9 cellular contexts compared by ENCODE assay signal in genomic region chr3:184523825-184524615, GRCh38. TPM values are rescaled to one million over a fixed set of nuclear protein-coding genes. Genes with fewer than 3 reads are reported as not detected.
DNase-seq lines count a peak whose midpoint lies in the region; ATAC-seq and TF ChIP-seq lines count a peak whose summit lies in the region.
"Had no signal": no experiment of that assay in that cellular context is flagged by ENCODE, and none has a peak within 500 bp of the region (broad histone marks: within the 10 kb centered on the region; RNA-seq: fewer than 3 reads in every experiment).

No MANE protein-coding gene starts in this region.

- no peaks in the 10 kb centered on the region for H3K36me3 Mint-ChIP-seq in MCF 10A (ENCODE audit: insufficient read depth, unreplicated experiment)

- peak; percentile 69 for DNase-seq in MCF 10A (ENCODE audit: unreplicated experiment)
- DNase-seq in breast epithelium (ENCODE audit: low spot score in 2 of 2): no peak
- no peak for DNase-seq in RWPE2 (ENCODE audit: low spot score)
- DNase-seq in fibroblast of lung (ENCODE audit: low read depth in 2 of 2): peak; percentile 73 to 77
- DNase-seq in thoracic aorta (ENCODE audit: low spot score): no peak
- DNase-seq in NCI-H128 (lab: John Stamatoyannopoulos, UW; ENCODE audit: unreplicated experiment): no peak
- DNase-seq in DMS79 (lab: John Stamatoyannopoulos, UW): no peak

- no TSS peak for BruUV-seq in MCF 10A (replicated peaks; lab: Mats Ljungman, UMichigan)

- H3K9me3 Mint-ChIP-seq in MCF 10A (ENCODE audit: unreplicated experiment): no peaks in the 10 kb centered on the region

- H3K27me3 Mint-ChIP-seq in MCF 10A (ENCODE audit: insufficient read depth, unreplicated experiment): peaks cover 13% of the 10 kb centered on the region

- H3K4me2 ChIP-seq in fibroblast of lung (ENCODE audit: extremely low read depth, insufficient read depth, low read length): peak overlapping the region; percentile 8

- no peak overlapping the region for H3K27ac Mint-ChIP-seq in MCF 10A (ENCODE audit: low read depth, unreplicated experiment)

- H3K27ac ChIP-seq in breast epithelium: no peak overlapping the region
- H3K27ac ChIP-seq in RWPE2 (ENCODE audit: poor library complexity, severe bottlenecking): no peak overlapping the region
- H3K27ac ChIP-seq in fibroblast of lung (ENCODE audit: insufficient read depth, low read length): no peak overlapping the region
- H3K27ac ChIP-seq in thoracic aorta: no peak overlapping the region
- H3K27ac ChIP-seq: parathyroid adenoma had no signal

- intact Hi-C loops in MCF 10A (cut with micrococcal nuclease) (no loop called here), breast epithelium (cut with DNase I; ENCODE audit: low total_unique reads) (no loop called here)

- H3K4me1 ChIP-seq in breast epithelium (no peaks in the 10 kb centered on the region), RWPE2 (ENCODE audit: insufficient read depth, poor library complexity, severe bottlenecking) (peaks cover 14% of the 10 kb centered on the region), fibroblast of lung (ENCODE audit: control insufficient read depth, extremely low read depth, insufficient read depth, low read length) (peaks cover 3% of the 10 kb centered on the region), thoracic aorta (ENCODE audit: control insufficient read depth in 1 of 2, low read depth in 2 of 2) (peaks cover 3 to 15% of the 10 kb centered on the region in 2 donors)
- H3K4me1 ChIP-seq: parathyroid adenoma had no signal

- TF ChIP-seq POLR2A in breast epithelium (IDR thresholded peaks at IDR 0.05): no peak

- no peaks in the 10 kb centered on the region for H4K20me1 ChIP-seq in fibroblast of lung (ENCODE audit: control insufficient read depth, extremely low read depth, insufficient read depth, low read length)

- H3K36me3 ChIP-seq in breast epithelium (no peaks in the 10 kb centered on the region), RWPE2 (ENCODE audit: low read depth) (no peaks in the 10 kb centered on the region), fibroblast of lung (ENCODE audit: control insufficient read depth, insufficient read depth, low read length) (no peaks in the 10 kb centered on the region), thoracic aorta (no peaks in the 10 kb centered on the region)

- H3K4me3 Mint-ChIP-seq in MCF 10A (ENCODE audit: unreplicated experiment): no peak overlapping the region

- no peaks in the 10 kb centered on the region for H3K79me2 ChIP-seq in fibroblast of lung (ENCODE audit: control insufficient read depth, insufficient read depth, low read length)
- H3K79me2 ChIP-seq: parathyroid adenoma had no signal

- TF ChIP-seq CTCF in MCF 10A (IDR thresholded peaks at IDR 0.05; ENCODE audit: unreplicated experiment) (no peak), breast epithelium (IDR thresholded peaks at IDR 0.05) (no peak), RWPE2 (IDR thresholded peaks at IDR 0.05; ENCODE audit: poor library complexity, severe bottlenecking) (no peak), fibroblast of lung (conservative IDR thresholded peaks at IDR 0.05 in 1 of 2, IDR thresholded peaks at IDR 0.05 in 1 of 2; ENCODE audit: low read depth in 1 of 2, low read length in 2 of 2) (no peak), thoracic aorta (IDR thresholded peaks at IDR 0.05) (no peak)

- POLR2A ChIA-PET in MCF 10A (lab: Yijun Ruan, JAX): interaction anchor here (1.0 kb wide), 1 partner anchor 54 kb away, joined by 3 read pairs; no protein-coding TSS in a partner anchor

- H3K27me3 ChIP-seq in breast epithelium (peaks cover 0 to 20% of the 10 kb centered on the region in 2 donors), RWPE2 (ENCODE audit: insufficient read depth, poor library complexity, severe bottlenecking) (no peaks in the 10 kb centered on the region), fibroblast of lung (ENCODE audit: control insufficient read depth, insufficient read depth, low read length) (peaks cover 16% of the 10 kb centered on the region), thoracic aorta (replicated peaks; ENCODE audit: insufficient read depth) (peaks cover 20% of the 10 kb centered on the region)

- no peak overlapping the region for H2AFZ ChIP-seq in fibroblast of lung (ENCODE audit: low read length)
- H2AFZ ChIP-seq: parathyroid adenoma had no signal

- H3K4me3 ChIP-seq in breast epithelium (no peak overlapping the region), RWPE2 (ENCODE audit: severe bottlenecking) (no peak overlapping the region), fibroblast of lung (replicated peaks in 1 of 4; ENCODE audit: control extremely low read depth in 1 of 4, insufficient read depth in 1 of 4, low read depth in 3 of 4, low read length in 4 of 4) (no peak overlapping the region), thoracic aorta (no peak overlapping the region)

- ATAC-seq in RWPE2 (ENCODE audit: low read depth): peak; percentile 73
- ATAC-seq in thoracic aorta (ENCODE audit: insufficient number of reproducible peaks, low FRiP score, low read depth): peak; percentile 84
- no peak for ATAC-seq in HG02571 (IDR thresholded peaks at IDR 0.05; ENCODE audit: unreplicated experiment)

- no peak overlapping the region for H3K9ac ChIP-seq in fibroblast of lung (ENCODE audit: insufficient read depth, low read length)
- H3K9ac ChIP-seq: parathyroid adenoma had no signal

- H3K9me3 ChIP-seq in breast epithelium (no peaks in the 10 kb centered on the region), RWPE2 (ENCODE audit: severe bottlenecking) (no peaks in the 10 kb centered on the region), fibroblast of lung (ENCODE audit: control insufficient read depth, insufficient read depth, low read depth, low read length) (no peaks in the 10 kb centered on the region), thoracic aorta (no peaks in the 10 kb centered on the region)

- peaks cover 14% of the 10 kb centered on the region for H3K4me1 Mint-ChIP-seq in MCF 10A (ENCODE audit: insufficient read depth, unreplicated experiment)

- CTCF ChIA-PET in MCF 10A (lab: Yijun Ruan, JAX): interaction anchor here (0.5 to 2.2 kb wide), 3 partner anchors 10 to 841 kb away, joined by 3 to 12 read pairs (median 3); no protein-coding TSS in a partner anchor

RNA-seq across cellular contexts. Expression of gene EPHB3, which starts 37.6 kb away (rescaled TPM):
- total RNA-seq in MCF 10A (2022) (4.0 and 5.4 TPM in 2 replicates), breast epithelium (10 to 100 TPM in 1 of 3 donors, 1 to 10 TPM in 1, under 1 TPM in 1; 0.32 to 25.3 (median 7.9) TPM), fibroblast of lung (3.9 and 7.6 TPM in 2 replicates), thoracic aorta (1 to 10 TPM; 2.8 to 5.0 TPM)
- 1.6 and 2.2 TPM in 2 replicates for polyA plus RNA-seq in fibroblast of lung
- 4.0 and 5.1 TPM in 2 replicates for polyA plus RNA-seq in fibroblast of lung (2012)
- 21.6 and 24.8 TPM in 2 replicates for polyA minus RNA-seq in fibroblast of lung (ENCODE audit: low replicate concordance)

Comparison
In these comparisons a context has a peak if more than half of its experiments do, and no peak if none do; other contexts are left out.
1. DNase-seq: peak in MCF 10A (single experiment) and fibroblast of lung (2 of 2); none in breast epithelium (0 of 2), RWPE2 (single experiment), thoracic aorta (single experiment), NCI-H128 (single experiment) and DMS79 (single experiment).